Comparison of ENCODE assay signal across 8 cellular contexts in genomic region chr12:112978163-112979081, GRCh38. TPM values are rescaled to one million over a fixed set of nuclear protein-coding genes. Genes with fewer than 3 reads are reported as not detected.
DNase-seq lines count a peak whose midpoint lies in the region; ATAC-seq, FAIRE-seq and TF ChIP-seq lines count a peak whose summit lies in the region.

Gene OAS2 (plus strand): TSS chr12:112978519. CDS start chr12:112978609, 90 bp downstream.

- WGBS in H1 (ENCODE audit: extremely low coverage in 1 of 2, insufficient coverage in 1 of 2, insufficient read length in 1 of 2, insufficient replicate concordance in 2 of 2, low coverage in 1 of 2, low lambda C conversion rate in 2 of 2, missing lambda C conversion rate in 1 of 2), 2 experiments, result 81% methylated on average over 19 of the region's 19 CpGs; no CpG with 5 or more reads in 1 of the 2 experiments

- no peak within 1 kb of the TSS for H2BK120ac ChIP-seq in H1 (replicated peaks; ENCODE audit: low read depth, low read length)

- no peaks in the 10 kb centered on the region for H3K36me3 ChIP-seq in CD4-positive, CD25-positive, alpha-beta regulatory T cell (ENCODE audit: control insufficient read depth, insufficient read depth, low read length)
- H3K36me3 ChIP-seq in H1 (ENCODE audit: control insufficient read depth in 2 of 4, insufficient read depth in 4 of 4, low read length in 3 of 4), result no peaks in the 10 kb centered on the region
- peaks cover 0 to 4% (median 0%) of the 10 kb centered on the region in 3 experiments for H3K36me3 ChIP-seq in naive thymus-derived CD4-positive, alpha-beta T cell (ENCODE audit: control insufficient read depth in 2 of 3, insufficient read depth in 3 of 3, low read length in 3 of 3)
- H3K36me3 ChIP-seq in stomach smooth muscle (ENCODE audit: control insufficient read depth in 2 of 2, insufficient read depth in 2 of 2, low read length in 2 of 2), result no peaks in the 10 kb centered on the region

- H3K56ac ChIP-seq in H1 (replicated peaks; ENCODE audit: insufficient read length, low read depth, low read length), result no peak within 1 kb of the TSS

- H2BK5ac ChIP-seq in H1 (ENCODE audit: low read depth, low read length), result no peak within 1 kb of the TSS

- H3K4me1 ChIP-seq in CD4-positive, CD25-positive, alpha-beta regulatory T cell (ENCODE audit: control insufficient read depth, insufficient read depth, low read length, poor library complexity, severe bottlenecking), result peaks cover 32% of the 10 kb centered on the region
- H3K4me1 ChIP-seq in H1 (replicated peaks in 1 of 4; ENCODE audit: control insufficient read depth in 3 of 4, insufficient read depth in 4 of 4, low read length in 3 of 4), result peaks cover 0 to 5% (median 0%) of the 10 kb centered on the region in 4 experiments; a peak in 1 of 7 replicates
- H3K4me1 ChIP-seq in naive thymus-derived CD4-positive, alpha-beta T cell (ENCODE audit: control insufficient read depth in 2 of 2, insufficient read depth in 2 of 2, low read length in 2 of 2), result peaks cover 34 to 37% of the 10 kb centered on the region in 2 donors
- H3K4me1 ChIP-seq in stomach smooth muscle (ENCODE audit: control insufficient read depth, insufficient read depth, low read length), result peaks cover 9% of the 10 kb centered on the region

- H3K36me3 Mint-ChIP-seq in CD4-positive, CD25-positive, alpha-beta regulatory T cell, result peaks cover 20% of the 10 kb centered on the region
- H3K36me3 Mint-ChIP-seq in IgD-negative memory B cell, result peaks cover 9% of the 10 kb centered on the region
- H3K36me3 Mint-ChIP-seq in activated CD4-positive, alpha-beta memory T cell treated with anti-CD3 and anti-CD28 coated beads for 36 hours, result peaks cover 44% of the 10 kb centered on the region
- H3K36me3 Mint-ChIP-seq in naive thymus-derived CD4-positive, alpha-beta T cell, result peaks cover 6 to 60% (median 18%) of the 10 kb centered on the region in 5 donors

- no peak within 1 kb of the TSS for H2BK20ac ChIP-seq in H1 (ENCODE audit: low read length)

- H4K5ac ChIP-seq in H1 (ENCODE audit: insufficient read length, low read depth, low read length), result no peak within 1 kb of the TSS

- H3K79me2 ChIP-seq in H1 (ENCODE audit: control insufficient read depth in 1 of 2, insufficient read depth in 2 of 2, low read length in 2 of 2), result no peaks in the 10 kb centered on the region

- H3K9ac ChIP-seq in H1 (replicated peaks in 1 of 4; ENCODE audit: extremely low read depth in 1 of 4, low read depth in 3 of 4, low read length in 3 of 4), result no peak within 1 kb of the TSS
- H3K9ac ChIP-seq in stomach smooth muscle (ENCODE audit: low read length in 2 of 2), result peak within 1 kb of the TSS; percentile 42 to 64

- H3K79me1 ChIP-seq in H1 (ENCODE audit: low read depth, low read length), result no peaks in the 10 kb centered on the region

- TF ChIP-seq CTCF in H1 (IDR thresholded peaks at IDR 0.05; ENCODE audit: control extremely low read depth in 1 of 3, insufficient read depth in 1 of 3, low read depth in 1 of 3, low read length in 3 of 3), result no peak

- H3K4me1 Mint-ChIP-seq in CD4-positive, CD25-positive, alpha-beta regulatory T cell, result peaks cover 19 to 63% (median 38%) of the 10 kb centered on the region in 4 donors
- H3K4me1 Mint-ChIP-seq in IgD-negative memory B cell, result peaks cover 36 to 49% (median 43%) of the 10 kb centered on the region in 3 donors
- peaks cover 24% of the 10 kb centered on the region for H3K4me1 Mint-ChIP-seq in activated CD4-positive, alpha-beta memory T cell treated with anti-CD3 and anti-CD28 coated beads for 36 hours (ENCODE audit: low read depth)
- H3K4me1 Mint-ChIP-seq in naive thymus-derived CD4-positive, alpha-beta T cell, result peaks cover 30 to 60% (median 42%) of the 10 kb centered on the region in 7 donors

- no peak for TF ChIP-seq POLR2A in H1 (IDR thresholded peaks at IDR 0.05; ENCODE audit: control extremely low read depth in 1 of 2, low read depth in 2 of 2, low read length in 2 of 2)

- no peak for TF ChIP-seq RAD21 in H1 (IDR thresholded peaks at IDR 0.05 in 1 of 2, conservative IDR thresholded peaks at IDR 0.05 in 1 of 2; ENCODE audit: low read depth in 2 of 2, low read length in 2 of 2)

- H2AK5ac ChIP-seq in H1 (ENCODE audit: low read depth, low read length), result no peak within 1 kb of the TSS

- peak; percentile 61 to 99 (median 85) for DNase-seq in CD4-positive, CD25-positive, alpha-beta regulatory T cell
- peak; percentile 91 for DNase-seq in activated CD4-positive, alpha-beta memory T cell treated with anti-CD3 and anti-CD28 coated beads for 36 hours
- DNase-seq in H1 (ENCODE audit: low read depth in 1 of 2, low spot score in 2 of 2) (no peak), NCI-H526 treated with DMSO at 0.1 percent for 48 hours (lab: John Stamatoyannopoulos, UW) (no peak)
- DNase-seq in naive thymus-derived CD4-positive, alpha-beta T cell, result peak; percentile 35 to 89 (median 85)

- H3K9me3 ChIP-seq in CD4-positive, CD25-positive, alpha-beta regulatory T cell (ENCODE audit: control insufficient read depth in 2 of 2, low read length in 2 of 2), result peaks cover under 1 to 2% of the 10 kb centered on the region in 2 experiments
- H3K9me3 ChIP-seq in H1 (ENCODE audit: insufficient read depth in 2 of 2, low read depth in 1 of 2, low read length in 1 of 2) (no peaks in the 10 kb centered on the region), stomach smooth muscle (ENCODE audit: control insufficient read depth in 2 of 2, low read length in 2 of 2) (no peaks in the 10 kb centered on the region)
- H3K9me3 ChIP-seq in naive thymus-derived CD4-positive, alpha-beta T cell (ENCODE audit: control insufficient read depth in 2 of 3, low read length in 3 of 3), result no peaks in the 10 kb centered on the region

- H2BK15ac ChIP-seq in H1 (ENCODE audit: low read length), result no peak within 1 kb of the TSS

- FAIRE-seq in H1 (lab: Jason Lieb, UNC), result no peak

- ATAC-seq in CD4-positive, CD25-positive, alpha-beta regulatory T cell (ENCODE audit: low read depth in 2 of 2), result peak; percentile 91 to 94
- ATAC-seq in GM21360 (IDR thresholded peaks at IDR 0.05; ENCODE audit: unreplicated experiment), result peak; percentile 85
- peak; percentile 97 for ATAC-seq in naive thymus-derived CD4-positive, alpha-beta T cell

- H4K20me1 ChIP-seq in H1 (replicated peaks in 1 of 2; ENCODE audit: control insufficient read depth in 1 of 2, insufficient read depth in 2 of 2, low read length in 2 of 2), result no peaks in the 10 kb centered on the region

- no peaks in the 10 kb centered on the region for H3K27me3 Mint-ChIP-seq in CD4-positive, CD25-positive, alpha-beta regulatory T cell
- H3K27me3 Mint-ChIP-seq in IgD-negative memory B cell, result no peaks in the 10 kb centered on the region
- H3K27me3 Mint-ChIP-seq in activated CD4-positive, alpha-beta memory T cell treated with anti-CD3 and anti-CD28 coated beads for 36 hours, result no peaks in the 10 kb centered on the region
- no peaks in the 10 kb centered on the region for H3K27me3 Mint-ChIP-seq in naive thymus-derived CD4-positive, alpha-beta T cell

- H3K27ac Mint-ChIP-seq in CD4-positive, CD25-positive, alpha-beta regulatory T cell, result peak within 1 kb of the TSS; percentile 99
- H3K27ac Mint-ChIP-seq in IgD-negative memory B cell, result peak within 1 kb of the TSS; percentile 95 to 98 (median 98)
- peak within 1 kb of the TSS; percentile 100 for H3K27ac Mint-ChIP-seq in activated CD4-positive, alpha-beta memory T cell treated with anti-CD3 and anti-CD28 coated beads for 36 hours
- peak within 1 kb of the TSS; percentile 97 to 100 (median 99) for H3K27ac Mint-ChIP-seq in naive thymus-derived CD4-positive, alpha-beta T cell

- intact Hi-C loops in activated CD4-positive, alpha-beta memory T cell treated with anti-CD3 and anti-CD28 coated beads for 36 hours (cut with micrococcal nuclease), result loop anchor here (1.0 to 10.0 kb wide), 6 partner anchors 10 to 1214 kb away; partner anchors contain the start of genes ALDH2, OAS1, OAS3 and PLBD2
- intact Hi-C loops in naive thymus-derived CD4-positive, alpha-beta T cell (cut with micrococcal nuclease), result loop anchor here (1.0 to 2.0 kb wide), 10 partner anchors 10 to 380 kb away; partner anchors contain the start of genes DDX54 (in 1 of the 2), OAS3 (in 1 of the 2), PLBD2 (in 1 of the 2) and RITA1 (in 1 of the 2)

- H3K27ac ChIP-seq in CD4-positive, CD25-positive, alpha-beta regulatory T cell (ENCODE audit: insufficient read depth, low read length, poor library complexity, severe bottlenecking), result peak within 1 kb of the TSS; percentile 92
- no peak within 1 kb of the TSS for H3K27ac ChIP-seq in H1 (ENCODE audit: low read depth, low read length)
- peak within 1 kb of the TSS; percentile 89 for H3K27ac ChIP-seq in naive thymus-derived CD4-positive, alpha-beta T cell (ENCODE audit: low read depth, low read length)
- peak within 1 kb of the TSS; percentile 26 for H3K27ac ChIP-seq in stomach smooth muscle (ENCODE audit: low read length)

- no peaks in the 10 kb centered on the region for H3K23me2 ChIP-seq in H1 (ENCODE audit: low read depth, low read length)

- H3K9me3 Mint-ChIP-seq in CD4-positive, CD25-positive, alpha-beta regulatory T cell, result peaks cover 0 to 12% (median 2%) of the 10 kb centered on the region in 7 donors
- H3K9me3 Mint-ChIP-seq in IgD-negative memory B cell, result peaks cover 0 to 2% (median 0%) of the 10 kb centered on the region in 3 donors
- H3K9me3 Mint-ChIP-seq in activated CD4-positive, alpha-beta memory T cell treated with anti-CD3 and anti-CD28 coated beads for 36 hours, result peaks cover 17% of the 10 kb centered on the region
- peaks cover 0 to 17% (median 5%) of the 10 kb centered on the region in 11 donors for H3K9me3 Mint-ChIP-seq in naive thymus-derived CD4-positive, alpha-beta T cell

- H4K8ac ChIP-seq in H1 (ENCODE audit: extremely low read depth, insufficient read depth, low read length), result peak within 1 kb of the TSS; percentile 18; the same call in 1 of the 2 replicates

- H3K4me3 Mint-ChIP-seq in CD4-positive, CD25-positive, alpha-beta regulatory T cell, result peak within 1 kb of the TSS; percentile 99 to 100 (median 99)
- H3K4me3 Mint-ChIP-seq in IgD-negative memory B cell, result peak within 1 kb of the TSS; percentile 97 to 100 (median 99)
- peak within 1 kb of the TSS; percentile 81 for H3K4me3 Mint-ChIP-seq in activated CD4-positive, alpha-beta memory T cell treated with anti-CD3 and anti-CD28 coated beads for 36 hours
- H3K4me3 Mint-ChIP-seq in naive thymus-derived CD4-positive, alpha-beta T cell, result peak within 1 kb of the TSS; percentile 87 to 100 (median 96)

- H4K91ac ChIP-seq in H1 (replicated peaks; ENCODE audit: insufficient read length, low read length), result no peak within 1 kb of the TSS

- H3K27me3 ChIP-seq in CD4-positive, CD25-positive, alpha-beta regulatory T cell (ENCODE audit: control insufficient read depth, insufficient read depth, low read length), result no peaks in the 10 kb centered on the region
- no peaks in the 10 kb centered on the region; a peak in 2 of 7 replicates for H3K27me3 ChIP-seq in H1 (replicated peaks in 1 of 4; ENCODE audit: control insufficient read depth in 3 of 4, extremely low read depth in 1 of 4, insufficient read depth in 3 of 4, low read length in 3 of 4)
- H3K27me3 ChIP-seq in naive thymus-derived CD4-positive, alpha-beta T cell (ENCODE audit: control insufficient read depth in 2 of 2, insufficient read depth in 2 of 2, low read length in 2 of 2), result no peaks in the 10 kb centered on the region
- no peaks in the 10 kb centered on the region for H3K27me3 ChIP-seq in stomach smooth muscle (ENCODE audit: control insufficient read depth in 1 of 2, insufficient read depth in 2 of 2, low read length in 2 of 2)

- no peak within 1 kb of the TSS for H3K14ac ChIP-seq in H1 (ENCODE audit: insufficient read length)

- POLR2A ChIA-PET in activated CD4-positive, alpha-beta memory T cell treated with anti-CD3 and anti-CD28 coated beads for 36 hours (lab: Charles Lee), result interaction anchor here (0.7 to 4.2 kb wide), 13 partner anchors 9 to 357 kb away, joined by 3 to 43 read pairs (median 4); partner anchors contain the start of genes DDX54, OAS1, OAS3 and RITA1
- POLR2A ChIA-PET in H1 (lab: Charles Lee; ENCODE audit: partially characterized antibody), result no interaction called here
- POLR2A ChIA-PET in naive thymus-derived CD4-positive, alpha-beta T cell (lab: Charles Lee), result interaction anchor here (0.7 to 4.9 kb wide), 18 partner anchors 9 to 356 kb away, joined by 3 to 43 read pairs (median 5); partner anchors contain the start of genes DDX54, OAS1, OAS3 and RITA1

- no peak within 1 kb of the TSS for H3K4ac ChIP-seq in H1 (replicated peaks; ENCODE audit: insufficient read length, low read depth, low read length)

- peak within 1 kb of the TSS; percentile 93 for H2AFZ ChIP-seq in H1 (ENCODE audit: low read length)

- TF ChIP-seq EP300 in H1 (IDR thresholded peaks at IDR 0.05; ENCODE audit: borderline replicate concordance in 1 of 2, low read depth in 2 of 2, low read length in 2 of 2), result no peak

- H2BK12ac ChIP-seq in H1 (ENCODE audit: low read depth, low read length), result no peak within 1 kb of the TSS

- H3K4me3 ChIP-seq in CD4-positive, CD25-positive, alpha-beta regulatory T cell (ENCODE audit: low read depth, low read length), result peak within 1 kb of the TSS; percentile 99
- H3K4me3 ChIP-seq in H1 (ENCODE audit: extremely low read depth in 1 of 4, insufficient read depth in 2 of 4, low read depth in 3 of 4, low read length in 4 of 4), result no peak within 1 kb of the TSS
- H3K4me3 ChIP-seq in naive thymus-derived CD4-positive, alpha-beta T cell (ENCODE audit: low read length), result peak within 1 kb of the TSS; percentile 99
- H3K4me3 ChIP-seq in stomach smooth muscle (ENCODE audit: low read length in 2 of 2), result peak within 1 kb of the TSS; percentile 62 to 67

- H3K23ac ChIP-seq in H1 (ENCODE audit: insufficient read length), result no peak within 1 kb of the TSS

- no peak within 1 kb of the TSS; the same call in 1 of the 2 replicates for H3K18ac ChIP-seq in H1 (ENCODE audit: extremely low read depth, low read length)

- CTCF ChIA-PET in activated CD4-positive, alpha-beta memory T cell treated with anti-CD3 and anti-CD28 coated beads for 36 hours (lab: Charles Lee), result interaction anchor here (0.9 to 6.0 kb wide), 9 partner anchors 12 to 196 kb away, joined by 3 to 162 read pairs (median 4); partner anchors contain the start of gene OAS1
- CTCF ChIA-PET in H1 (lab: Charles Lee; ENCODE audit: partially characterized antibody), result interaction anchor here (0.6 to 4.1 kb wide), 9 partner anchors 8 to 461 kb away, joined by 3 to 24 read pairs (median 3); no protein-coding TSS in a partner anchor
- CTCF ChIA-PET in naive thymus-derived CD4-positive, alpha-beta T cell (lab: Charles Lee), result interaction anchor here (0.6 to 4.9 kb wide), 6 partner anchors 13 to 198 kb away, joined by 3 to 61 read pairs (median 7); partner anchors contain the start of gene OAS1

- H3K4me2 ChIP-seq in H1 (ENCODE audit: insufficient read depth in 1 of 2, low read depth in 2 of 2, low read length in 2 of 2), result no peak within 1 kb of the TSS

RNA-seq across cellular contexts. Expression of gene OAS2, which starts in this region (rescaled TPM):
- 82.2 TPM for total RNA-seq in CD4-positive, CD25-positive, alpha-beta regulatory T cell
- 10 to 100 TPM; 58.2 to 82.2 (median 73.4) TPM for polyA plus RNA-seq in CD4-positive, CD25-positive, alpha-beta regulatory T cell
- polyA plus RNA-seq in IgD-negative memory B cell (44.7 TPM), H1 (2011; rRNA removed) (0.06 TPM in 1 of 2 replicates, not detected in the other)
- total RNA-seq in activated CD4-positive, alpha-beta memory T cell treated with anti-CD3 and anti-CD28 coated beads for 36 hours, result 100 to 1,000 TPM; 140 to 148 TPM
- not detected in 2 replicates for total RNA-seq in H1 (2021; fragmentation: NEBNext Ultra II Directional; extraction: Animal tissue kit (Norgen Biotek cat#: 25700))
- not detected for polyA plus RNA-seq in H1 (2011; cell fraction: cytosol; rRNA removed)
- polyA plus RNA-seq in H1 (2011; cell fraction: nucleus; rRNA removed), result not detected
- polyA plus RNA-seq in H1 (2012, experiment 1 of 2), result 0.06 to 0.20 TPM in 2 of 4 replicates, not detected in the others
- polyA plus RNA-seq in H1 (2012, experiment 2 of 2), result not detected
- 0.02 TPM for polyA plus RNA-seq in H1 (2013, experiment 1 of 2)
- polyA plus RNA-seq in H1 (2013, experiment 2 of 2), result 0.06 TPM
- polyA minus RNA-seq in H1 (2011; rRNA and poly(A)+ RNA removed), result 0.06 and 0.07 TPM in 2 replicates
- polyA minus RNA-seq in H1 (2011; cell fraction: cytosol; rRNA and poly(A)+ RNA removed), result not detected
- not detected for polyA minus RNA-seq in H1 (2011; cell fraction: nucleus; rRNA and poly(A)+ RNA removed)
- total RNA-seq in naive thymus-derived CD4-positive, alpha-beta T cell, result 100 to 1,000 TPM in 1 of 5 experiments, 10 to 100 TPM in 4; 29.9 to 238 (median 66.0) TPM
- 10 to 100 TPM; 30.5 to 63.6 TPM for polyA plus RNA-seq in naive thymus-derived CD4-positive, alpha-beta T cell

Comparison
In these comparisons a context has a peak if more than half of its experiments do, and no peak if none do; other contexts are left out.
1. RNA of gene OAS2 (total RNA-seq): 140 to 148 TPM in activated CD4-positive, alpha-beta memory T cell treated with anti-CD3 and anti-CD28 coated beads for 36 hours, 82.2 TPM in CD4-positive, CD25-positive, alpha-beta regulatory T cell (single experiment) and 29.9 to 238 TPM in naive thymus-derived CD4-positive, alpha-beta T cell; not detected in H1; every median in the first group is over 10 times any median in the second.
2. RNA of gene OAS2 (polyA plus RNA-seq): 58.2 to 82.2 TPM in CD4-positive, CD25-positive, alpha-beta regulatory T cell, 30.5 to 63.6 TPM in naive thymus-derived CD4-positive, alpha-beta T cell and 44.7 TPM in IgD-negative memory B cell (single experiment); 0.02 to 0.20 TPM in H1; every median in the first group is over 10 times any median in the second.
3. DNase-seq: peak in CD4-positive, CD25-positive, alpha-beta regulatory T cell (3 of 3), activated CD4-positive, alpha-beta memory T cell treated with anti-CD3 and anti-CD28 coated beads for 36 hours (single experiment) and naive thymus-derived CD4-positive, alpha-beta T cell (9 of 9); none in H1 (0 of 2) and NCI-H526 treated with DMSO at 0.1 percent for 48 hours (single experiment).
4. H3K4me3 ChIP-seq: peak in CD4-positive, CD25-positive, alpha-beta regulatory T cell (single experiment), naive thymus-derived CD4-positive, alpha-beta T cell (single experiment) and stomach smooth muscle (2 of 2); none in H1 (0 of 4).
5. H3K9ac ChIP-seq: peak in stomach smooth muscle (2 of 2); none in H1 (0 of 4).
6. Peak in every context shown above with its lines, with median percentiles within 50 percentile points of each other: ATAC-seq, H3K27ac Mint-ChIP-seq and H3K4me3 Mint-ChIP-seq.